1 cellular context compared by ENCODE assay signal in genomic region chr11:63768232-63769043, GRCh38.
A peak's percentile ranks its signal among the peaks of the same experiment; 100 is the strongest.
TF ChIP-seq lines count a peak whose summit lies in the region.

ZFTA (minus strand) TSS chr11:63768775; CDS start chr11:63768622, 153 bp downstream.

TF ChIP-seq in GM12878, 131 proteins besides CTCF, POLR2A, EP300 and RAD21:
- TF ChIP-seq ZNF592 (IDR thresholded peaks at IDR 0.05): 0 out of 2 replicates have a peak, but pooled peaks have one; percentile 55
- TF ChIP-seq NR2F1 (conservative IDR thresholded peaks at IDR 0.05): peak; percentile 24; the same call in 1 of the 2 replicates
- TF ChIP-seq SMARCA5 (IDR thresholded peaks at IDR 0.05): peak; percentile 91
- TF ChIP-seq LARP7 (IDR thresholded peaks at IDR 0.05): peak; percentile 82
- no peak for TF ChIP-seq ZNF687 (IDR thresholded peaks at IDR 0.05)
- peak; percentile 17 to 46; a peak in 2 of 4 replicates for TF ChIP-seq BHLHE40 (IDR thresholded peaks at IDR 0.05; ENCODE audit: borderline replicate concordance in 1 of 2, low read depth in 2 of 2, low read length in 1 of 2)
- 0 out of 2 replicates have a peak, but pooled peaks have one; percentile 19 for TF ChIP-seq BCLAF1 (IDR thresholded peaks at IDR 0.05)
- peak; percentile 46; the same call in 1 of the 2 replicates for TF ChIP-seq SMC3 (IDR thresholded peaks at IDR 0.05; ENCODE audit: borderline replicate concordance, low read length)
- TF ChIP-seq YY1 (IDR thresholded peaks at IDR 0.05; ENCODE audit: low read depth, low read length): peak; percentile 79
- peak; percentile 46 for TF ChIP-seq SP1 (IDR thresholded peaks at IDR 0.05; ENCODE audit: low read depth, low read length)
- no peak for TF ChIP-seq WRNIP1 (IDR thresholded peaks at IDR 0.05; ENCODE audit: borderline replicate concordance, low read depth, low read length)
- peak; percentile 44; the same call in 1 of the 2 replicates for TF ChIP-seq DPF2 (IDR thresholded peaks at IDR 0.05)
- TF ChIP-seq CREM (IDR thresholded peaks at IDR 0.05; ENCODE audit: low read depth): no peak
- peak in 1 of 2 experiments; percentile 36; a peak in 1 of 3 replicates for TF ChIP-seq EGR1 (IDR thresholded peaks at IDR 0.05; ENCODE audit: borderline replicate concordance in 1 of 2, low read depth in 2 of 2, low read length in 2 of 2)
- TF ChIP-seq BACH1 (IDR thresholded peaks at IDR 0.05; ENCODE audit: borderline replicate concordance): peak; percentile 50; the same call in 1 of the 2 replicates
- peak; percentile 61; the same call in 1 of the 2 replicates for TF ChIP-seq IKZF1 (conservative IDR thresholded peaks at IDR 0.05)
- no peak for TF ChIP-seq PAX5 (IDR thresholded peaks at IDR 0.05; ENCODE audit: borderline replicate concordance, low read depth, low read length)
- TF ChIP-seq FOXM1 (IDR thresholded peaks at IDR 0.05; ENCODE audit: low read depth, low read length): no peak
